In genomic region chr6:27078734-27079357, GRCh38 we compare ENCODE assay signal across 8 cellular contexts.
A peak's percentile ranks its signal among the peaks of the same experiment; 100 is the strongest.
DNase-seq lines count a peak whose midpoint lies in the region; ATAC-seq, FAIRE-seq and TF ChIP-seq lines count a peak whose summit lies in the region.

No MANE protein-coding gene starts in this region.

- peaks cover 5% of the 10 kb centered on the region for H3K4me1 ChIP-seq in lower lobe of right lung

- in situ Hi-C loops in ACHN (cut with HindIII; ENCODE audit: low pct_ligation_motif_present, low pct_unique_long_range_greater_than_20kb, low sequenced_read_pairs) = no loop called here

- H3K27ac ChIP-seq in VCaP (peak overlapping the region; percentile 94), dorsolateral prefrontal cortex (peak overlapping the region in 1 of 59 donors; percentile 44), lower lobe of right lung (no peak overlapping the region)

- H3K27me3 ChIP-seq in dorsolateral prefrontal cortex (peaks cover 0 to 9% (median 0%) of the 10 kb centered on the region in 45 donors), lower lobe of right lung (ENCODE audit: low read depth) (peaks cover 12% of the 10 kb centered on the region)

- H3K9me3 ChIP-seq in lower lobe of right lung = no peaks in the 10 kb centered on the region

- no peaks in the 10 kb centered on the region for H3K36me3 ChIP-seq in lower lobe of right lung

- H3K4me1 Mint-ChIP-seq in stimulated activated naive CD8-positive, alpha-beta T cell treated with anti-CD3 and anti-CD28 coated beads, Interleukin-15, Interleukin-2, amounts not matched to agents 100 ng/mL and 50 ng/mL, for 24 hours (ENCODE audit: low read depth) = no peaks in the 10 kb centered on the region

- H3K27me3 Mint-ChIP-seq in stimulated activated naive CD8-positive, alpha-beta T cell treated with anti-CD3 and anti-CD28 coated beads, Interleukin-15, Interleukin-2, amounts not matched to agents 100 ng/mL and 50 ng/mL, for 24 hours = peaks cover 52% of the 10 kb centered on the region

- TF ChIP-seq POLR2A in GM12891 (IDR thresholded peaks at IDR 0.05; ENCODE audit: low read depth, low read length) = no peak

- no peak overlapping the region for H3K27ac Mint-ChIP-seq in stimulated activated naive CD8-positive, alpha-beta T cell treated with anti-CD3 and anti-CD28 coated beads, Interleukin-15, Interleukin-2, amounts not matched to agents 100 ng/mL and 50 ng/mL, for 24 hours

- peak overlapping the region in 55 of 59 donors; percentile 3 to 63 (median 44) for H3K4me3 ChIP-seq in dorsolateral prefrontal cortex
- H3K4me3 ChIP-seq in lower lobe of right lung = peak overlapping the region; percentile 43

- H3K9me3 Mint-ChIP-seq in stimulated activated naive CD8-positive, alpha-beta T cell treated with anti-CD3 and anti-CD28 coated beads, Interleukin-15, Interleukin-2, amounts not matched to agents 100 ng/mL and 50 ng/mL, for 24 hours = no peaks in the 10 kb centered on the region

- peak overlapping the region; percentile 70 for H3K4me3 Mint-ChIP-seq in stimulated activated naive CD8-positive, alpha-beta T cell treated with anti-CD3 and anti-CD28 coated beads, Interleukin-15, Interleukin-2, amounts not matched to agents 100 ng/mL and 50 ng/mL, for 24 hours

- intact Hi-C loops in dorsolateral prefrontal cortex (cut with DNase I) = loop anchor here (2.0 to 10.0 kb wide), 4 partner anchors 54 to 482 kb away; partner anchors contain the start of gene ABT1 (in 1 of the 2)
- intact Hi-C loops in lower lobe of right lung (cut with DNase I) = no loop called here

- H3K36me3 Mint-ChIP-seq in stimulated activated naive CD8-positive, alpha-beta T cell treated with anti-CD3 and anti-CD28 coated beads, Interleukin-15, Interleukin-2, amounts not matched to agents 100 ng/mL and 50 ng/mL, for 24 hours (ENCODE audit: low read depth) = no peaks in the 10 kb centered on the region

- DNase-seq in ACHN = peak; percentile 56
- DNase-seq in GM12891 (ENCODE audit: insufficient read length, low spot score) = no peak
- DNase-seq in NCI-H2196 (lab: John Stamatoyannopoulos, UW; ENCODE audit: unreplicated experiment) = peak; percentile 45
- DNase-seq in dorsolateral prefrontal cortex = peak in 3 of 10 donors; percentile 23 to 57 (median 27)
- no peak for DNase-seq in lower lobe of right lung

- FAIRE-seq in GM12891 (lab: Jason Lieb, UNC) = peak; percentile 62

- ATAC-seq in HG02981 (IDR thresholded peaks at IDR 0.05; ENCODE audit: unreplicated experiment) = peak; percentile 71
- ATAC-seq in lower lobe of right lung = peak; percentile 74 to 95

- TF ChIP-seq CTCF in VCaP (conservative IDR thresholded peaks at IDR 0.05) (peak; percentile 89), dorsolateral prefrontal cortex (IDR thresholded peaks at IDR 0.05 in 54 of 56, conservative IDR thresholded peaks at IDR 0.05 in 2 of 56; ENCODE audit: low read depth in 1 of 56, partially characterized antibody in 56 of 56) (peak; percentile 36 to 88 (median 75)), lower lobe of right lung (IDR thresholded peaks at IDR 0.05) (peak; percentile 71)

TF ChIP-seq in GM12891, 5 proteins besides CTCF, POLR2A, EP300 and RAD21:
- TF ChIP-seq POLR2AphosphoS5 (IDR thresholded peaks at IDR 0.05; ENCODE audit: low read depth, low read length) (no peak), POU2F2 (IDR thresholded peaks at IDR 0.05; ENCODE audit: low read depth, low read length) (no peak), SPI1 (IDR thresholded peaks at IDR 0.05; ENCODE audit: low read depth, low read length) (no peak), TAF1 (IDR thresholded peaks at IDR 0.05; ENCODE audit: low read depth, low read length) (no peak), PAX5 (IDR thresholded peaks at IDR 0.05; ENCODE audit: insufficient read depth, low read length, severe bottlenecking) (no peak)
TF ChIP-seq in GM12891: peak in this region for 0.

Comparison
In these comparisons a context has a peak if more than half of its experiments do, and no peak if none do; other contexts are left out.
1. DNase-seq: peak in ACHN (single experiment) and NCI-H2196 (single experiment); none in GM12891 (single experiment) and lower lobe of right lung (single experiment).
2. Peak in every context shown above with its lines, with median percentiles within 50 percentile points of each other: CTCF ChIP-seq.